Comparison of ENCODE assay signal across 11 cellular contexts in the genomic region with DNA sequence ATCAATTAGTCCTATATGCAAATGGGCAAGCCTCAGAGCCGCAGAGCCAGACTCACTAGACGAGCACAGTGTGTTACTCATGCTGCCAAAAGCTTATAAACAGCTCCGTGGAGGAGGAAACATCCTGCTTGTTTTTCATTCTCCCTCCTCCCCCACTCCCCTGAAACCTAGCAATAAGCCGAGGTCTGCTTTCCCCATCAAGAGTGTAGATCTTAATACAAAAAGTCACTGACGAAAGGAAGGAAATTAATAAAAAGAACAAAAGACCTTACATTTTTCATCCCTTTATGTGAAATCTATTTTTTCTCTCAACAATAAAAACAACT.
DNase-seq lines count a peak whose midpoint lies in the region; TF ChIP-seq lines count a peak whose summit lies in the region.
"Had no signal": no experiment of that assay in that cellular context is flagged by ENCODE, and none has a peak within 500 bp of the region (broad histone marks: within the 10 kb centered on the region; RNA-seq: fewer than 3 reads in every experiment).

No MANE protein-coding gene starts in this region.

- H3K36me3 ChIP-seq in breast epithelium (no peaks in the 10 kb centered on the region), hepatocyte (replicated peaks; ENCODE audit: insufficient read depth, low read depth) (no peaks in the 10 kb centered on the region)

- intact Hi-C loops in breast epithelium (cut with DNase I; ENCODE audit: low total_unique reads) = no loop called here

- DNase-seq in KBM-7 (peak; percentile 69), breast epithelium (ENCODE audit: low spot score in 2 of 2) (no peak), mesothelial cell of epicardium (ENCODE audit: low spot score in 2 of 2, unreplicated experiment in 2 of 2) (no peak), HEK293T (ENCODE audit: extremely low spot score) (no peak), NCI-H748 (lab: John Stamatoyannopoulos, UW; ENCODE audit: unreplicated experiment) (no peak), hepatocyte (ENCODE audit: low spot score) (no peak)
- DNase-seq in activated CD8-positive, alpha-beta memory T cell treated with anti-CD3 and anti-CD28 coated beads for 24 hours = no peak
- DNase-seq: activated CD4-positive, alpha-beta T cell treated with anti-CD3 and anti-CD28 coated beads, Interleukin-2, amount 50 U/mL, for 1 hour; NCI-H1092 had no signal

- H3K27me3 ChIP-seq in breast epithelium (no peaks in the 10 kb centered on the region), hepatocyte (no peaks in the 10 kb centered on the region)

- H3K9me3 Mint-ChIP-seq in mesothelial cell of epicardium = no peaks in the 10 kb centered on the region

- no peaks in the 10 kb centered on the region for H4K20me1 ChIP-seq in hepatocyte (ENCODE audit: insufficient read depth, poor library complexity, severe bottlenecking)

- in situ Hi-C loops in KBM-7 (cut with MboI; ENCODE audit: low pct_unique_long_range_greater_than_20kb, low sequenced_read_pairs) = no loop called here

- no peak for TF ChIP-seq POLR2A in breast epithelium (IDR thresholded peaks at IDR 0.05)

- peak overlapping the region; percentile 74 for H3K27ac Mint-ChIP-seq in mesothelial cell of epicardium

- H3K4me3 ChIP-seq in breast epithelium (no peak overlapping the region), hepatocyte (no peak overlapping the region)

- no peaks in the 10 kb centered on the region for H3K36me3 Mint-ChIP-seq in mesothelial cell of epicardium

- H3K27me3 Mint-ChIP-seq in mesothelial cell of epicardium (ENCODE audit: low read depth) = no peaks in the 10 kb centered on the region

- H3K4me2 ChIP-seq in hepatocyte = no peak overlapping the region

- peaks cover 0 to 4% of the 10 kb centered on the region in 2 donors for H3K4me1 ChIP-seq in breast epithelium
- peaks cover 1% of the 10 kb centered on the region for H3K4me1 ChIP-seq in hepatocyte (ENCODE audit: insufficient read depth)

- CTCF ChIA-PET in HEK293T (lab: Yijun Ruan, JAX) = no interaction called here

- no peaks in the 10 kb centered on the region for H3K9me3 ChIP-seq in breast epithelium
- H3K9me3 ChIP-seq in hepatocyte (ENCODE audit: low read depth) = no peaks in the 10 kb centered on the region

- H3K9me2 ChIP-seq in hepatocyte (replicated peaks; ENCODE audit: insufficient read depth) = no peaks in the 10 kb centered on the region

- no peak for TF ChIP-seq CTCF in C4-2B (conservative IDR thresholded peaks at IDR 0.05)
- TF ChIP-seq CTCF in breast epithelium (IDR thresholded peaks at IDR 0.05) = no peak
- TF ChIP-seq CTCF in mesothelial cell of epicardium (IDR thresholded peaks at IDR 0.05; ENCODE audit: unreplicated experiment) = no peak
- TF ChIP-seq CTCF in hepatocyte (IDR thresholded peaks at IDR 0.05; ENCODE audit: poor library complexity) = no peak

- H3K4me1 Mint-ChIP-seq in mesothelial cell of epicardium = peaks cover 73% of the 10 kb centered on the region

- WGBS in hepatocyte (ENCODE audit: low lambda C conversion rate, missing lambda C conversion rate) = 35% methylated on average over 5 of the region's 5 CpGs

- POLR2A ChIA-PET in HEK293T (lab: Yijun Ruan, JAX) = no interaction called here

- H3K27ac ChIP-seq in C4-2B (peak overlapping the region; percentile 85; the same call in 1 of the 2 replicates), breast epithelium (peak overlapping the region; percentile 38 to 69), hepatocyte (no peak overlapping the region)
- H3K27ac ChIP-seq: parathyroid adenoma had no signal

- no peaks in the 10 kb centered on the region for H3K79me2 ChIP-seq in hepatocyte

- H3K4me3 Mint-ChIP-seq in mesothelial cell of epicardium = no peak overlapping the region

- no peak overlapping the region for H2AFZ ChIP-seq in hepatocyte
- H2AFZ ChIP-seq: parathyroid adenoma had no signal

TF ChIP-seq in HEK293T, 16 proteins besides CTCF, POLR2A, EP300 and RAD21:
- TF ChIP-seq L3MBTL2 (conservative IDR thresholded peaks at IDR 0.05) = no peak
- no peak for TF ChIP-seq FOXK2 (IDR thresholded peaks at IDR 0.05)
- no peak for TF ChIP-seq CTBP1 (IDR thresholded peaks at IDR 0.05; ENCODE audit: borderline replicate concordance)
- no peak for TF ChIP-seq ELF4 (IDR thresholded peaks at IDR 0.05)
- no peak for TF ChIP-seq BHLHE40 (IDR thresholded peaks at IDR 0.05; ENCODE audit: borderline replicate concordance)
- no peak for TF ChIP-seq FOXM1 (IDR thresholded peaks at IDR 0.05; ENCODE audit: borderline replicate concordance)
- TF ChIP-seq, protein P1, sequence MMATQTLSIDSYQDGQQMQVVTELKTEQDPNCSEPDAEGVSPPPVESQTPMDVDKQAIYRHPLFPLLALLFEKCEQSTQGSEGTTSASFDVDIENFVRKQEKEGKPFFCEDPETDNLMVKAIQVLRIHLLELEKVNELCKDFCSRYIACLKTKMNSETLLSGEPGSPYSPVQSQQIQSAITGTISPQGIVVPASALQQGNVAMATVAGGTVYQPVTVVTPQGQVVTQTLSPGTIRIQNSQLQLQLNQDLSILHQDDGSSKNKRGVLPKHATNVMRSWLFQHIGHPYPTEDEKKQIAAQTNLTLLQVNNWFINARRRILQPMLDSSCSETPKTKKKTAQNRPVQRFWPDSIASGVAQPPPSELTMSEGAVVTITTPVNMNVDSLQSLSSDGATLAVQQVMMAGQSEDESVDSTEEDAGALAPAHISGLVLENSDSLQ (IDR thresholded peaks at IDR 0.05) = no peak
- TF ChIP-seq FOXA1 (IDR thresholded peaks at IDR 0.05) = no peak
- TF ChIP-seq ARNT (IDR thresholded peaks at IDR 0.05) = no peak
- TF ChIP-seq TARDBP (IDR thresholded peaks at IDR 0.05) = no peak
